Comparison of ENCODE assay signal across 2 cellular contexts in genomic region chr14:71429900-71430299, GRCh38.
TF ChIP-seq lines count a peak whose summit lies in the region.

No MANE protein-coding gene starts in this region.

TF ChIP-seq in GM23338, 12 proteins besides CTCF, POLR2A, EP300 and RAD21:
- TF ChIP-seq NANOG (IDR thresholded peaks at IDR 0.05; ENCODE audit: borderline replicate concordance) (no peak), ETS1 (IDR thresholded peaks at IDR 0.05) (no peak), ZNF114 (CRISPR knock-in tag; IDR thresholded peaks at IDR 0.05) (no peak), ZNF331 (CRISPR knock-in tag; IDR thresholded peaks at IDR 0.05; ENCODE audit: low read depth) (no peak), EZH2 (IDR thresholded peaks at IDR 0.05; ENCODE audit: low read depth, unreplicated experiment) (no peak), ZNF462 (CRISPR knock-in tag; IDR thresholded peaks at IDR 0.05) (no peak), POLR2AphosphoS5 (IDR thresholded peaks at IDR 0.05; ENCODE audit: low read depth) (no peak), REST (IDR thresholded peaks at IDR 0.05; ENCODE audit: unreplicated experiment) (no peak), EZH2phosphoT487 (IDR thresholded peaks at IDR 0.05; ENCODE audit: unreplicated experiment) (no peak), JUNB (IDR thresholded peaks at IDR 0.05; ENCODE audit: unreplicated experiment) (no peak), CREB1 (CRISPR knock-in tag; IDR thresholded peaks at IDR 0.05; ENCODE audit: low read depth) (no peak), STAT1 (IDR thresholded peaks at IDR 0.05; ENCODE audit: unreplicated experiment) (no peak)

TF ChIP-seq in GM12878, 131 proteins besides CTCF, POLR2A, EP300 and RAD21:
- no peak for TF ChIP-seq ASH2L (IDR thresholded peaks at IDR 0.05; ENCODE audit: borderline replicate concordance, low read depth)
- no peak for TF ChIP-seq RELA (IDR thresholded peaks at IDR 0.05; ENCODE audit: borderline replicate concordance, partially characterized antibody)
- TF ChIP-seq ZZZ3 (IDR thresholded peaks at IDR 0.05; ENCODE audit: control insufficient read depth, insufficient read length, low read depth): no peak
- TF ChIP-seq ZNF592 (IDR thresholded peaks at IDR 0.05): no peak
- no peak for TF ChIP-seq DPF2 (IDR thresholded peaks at IDR 0.05)
- TF ChIP-seq MTA2 (IDR thresholded peaks at IDR 0.05; ENCODE audit: low read depth): peak; percentile 51; the same call in 1 of the 2 replicates
- TF ChIP-seq HDAC2 (IDR thresholded peaks at IDR 0.05): no peak
- no peak for TF ChIP-seq REST (IDR thresholded peaks at IDR 0.05; ENCODE audit: low read depth, low read length)
- no peak for TF ChIP-seq MEF2B (IDR thresholded peaks at IDR 0.05; ENCODE audit: partially characterized antibody, poor library complexity, severe bottlenecking)
- TF ChIP-seq MTA3 (IDR thresholded peaks at IDR 0.05; ENCODE audit: borderline replicate concordance, low read length): no peak
- no peak for TF ChIP-seq NKRF (conservative IDR thresholded peaks at IDR 0.05)
- TF ChIP-seq IKZF1 (conservative IDR thresholded peaks at IDR 0.05): 0 out of 2 replicates have a peak, but pooled peaks have one; percentile 5
- no peak for TF ChIP-seq IRF3 (IDR thresholded peaks at IDR 0.05)
- TF ChIP-seq TCF7 (IDR thresholded peaks at IDR 0.05; ENCODE audit: borderline replicate concordance): 0 out of 2 replicates have a peak, but pooled peaks have one; percentile 4
- TF ChIP-seq ZBTB40 (IDR thresholded peaks at IDR 0.05; ENCODE audit: borderline replicate concordance): no peak
- no peak for TF ChIP-seq ETV6 (conservative IDR thresholded peaks at IDR 0.05 in 1 of 2, IDR thresholded peaks at IDR 0.05 in 1 of 2; ENCODE audit: borderline replicate concordance in 1 of 2, low read depth in 1 of 2)
- TF ChIP-seq CUX1 (IDR thresholded peaks at IDR 0.05; ENCODE audit: insufficient replicate concordance, low read depth, low read length): no peak
- no peak for TF ChIP-seq HSF1 (IDR thresholded peaks at IDR 0.05; ENCODE audit: low read depth, low read length)
- no peak for TF ChIP-seq YBX1 (IDR thresholded peaks at IDR 0.05)
- TF ChIP-seq HDGF (IDR thresholded peaks at IDR 0.05): no peak
